1 cellular context compared by ENCODE assay signal in genomic region chr7:43456200-43456599, GRCh38.
TF ChIP-seq lines count a peak whose summit lies in the region.

No MANE protein-coding gene starts in this region.

TF ChIP-seq in HepG2, 621 proteins besides CTCF, POLR2A, EP300 and RAD21 (continued from another document and continues in another):
- TF ChIP-seq ZNF574 (CRISPR knock-in tag; IDR thresholded peaks at IDR 0.05) (peak; percentile 44; the same call in 1 of the 2 replicates), THAP11 (CRISPR knock-in tag; IDR thresholded peaks at IDR 0.05) (no peak), GFI1 (CRISPR knock-in tag; IDR thresholded peaks at IDR 0.05; ENCODE audit: borderline replicate concordance) (no peak), ZNF550 (CRISPR knock-in tag; IDR thresholded peaks at IDR 0.05; ENCODE audit: borderline replicate concordance) (no peak), ZNF629 (CRISPR knock-in tag; conservative IDR thresholded peaks at IDR 0.05) (no peak), STAG1 (CRISPR knock-in tag; IDR thresholded peaks at IDR 0.05) (peak; percentile 89), CENPT (CRISPR knock-in tag; IDR thresholded peaks at IDR 0.05; ENCODE audit: low read depth) (no peak), ZNF687 (CRISPR knock-in tag; IDR thresholded peaks at IDR 0.05) (peak; percentile 73), MEIS1 (CRISPR knock-in tag; IDR thresholded peaks at IDR 0.05; ENCODE audit: borderline replicate concordance) (no peak), ZNF570 (CRISPR knock-in tag; IDR thresholded peaks at IDR 0.05; ENCODE audit: borderline replicate concordance) (no peak), GTF3A (CRISPR knock-in tag; conservative IDR thresholded peaks at IDR 0.05) (no peak), NFKB2 (CRISPR knock-in tag; IDR thresholded peaks at IDR 0.05; ENCODE audit: borderline replicate concordance) (peak; percentile 56; the same call in 1 of the 2 replicates), RFXAP (CRISPR knock-in tag; IDR thresholded peaks at IDR 0.05; ENCODE audit: borderline replicate concordance) (peak; percentile 34; the same call in 1 of the 2 replicates), ZNF639 (CRISPR knock-in tag; conservative IDR thresholded peaks at IDR 0.05) (no peak), MIER2 (CRISPR knock-in tag; IDR thresholded peaks at IDR 0.05) (no peak), PATZ1 (CRISPR knock-in tag; IDR thresholded peaks at IDR 0.05) (no peak), HDAC1 (CRISPR knock-in tag; IDR thresholded peaks at IDR 0.05) (no peak), ZSCAN22 (CRISPR knock-in tag; IDR thresholded peaks at IDR 0.05) (0 out of 2 replicates have a peak, but pooled peaks have one; percentile 51), IRF2 (CRISPR knock-in tag; IDR thresholded peaks at IDR 0.05) (0 out of 2 replicates have a peak, but pooled peaks have one; percentile 25), DPF2 (CRISPR knock-in tag; IDR thresholded peaks at IDR 0.05; ENCODE audit: borderline replicate concordance, low read depth) (no peak), ZNF800 (CRISPR knock-in tag; IDR thresholded peaks at IDR 0.05) (0 out of 2 replicates have a peak, but pooled peaks have one; percentile 35), HIVEP1 (CRISPR knock-in tag; IDR thresholded peaks at IDR 0.05) (no peak), CHD4 (IDR thresholded peaks at IDR 0.05; ENCODE audit: borderline replicate concordance, low read length) (no peak), MXD1 (CRISPR knock-in tag; IDR thresholded peaks at IDR 0.05) (no peak), ZNF230 (CRISPR knock-in tag; IDR thresholded peaks at IDR 0.05) (no peak), GATAD2A (CRISPR knock-in tag; IDR thresholded peaks at IDR 0.05) (peak; percentile 21; the same call in 1 of the 2 replicates), MXD4 (CRISPR knock-in tag; IDR thresholded peaks at IDR 0.05) (peak; percentile 60; the same call in 1 of the 2 replicates), HDAC2 (CRISPR knock-in tag; IDR thresholded peaks at IDR 0.05) (0 out of 2 replicates have a peak, but pooled peaks have one; percentile 28), REPIN1 (CRISPR knock-in tag; IDR thresholded peaks at IDR 0.05; ENCODE audit: borderline replicate concordance, low read depth) (0 out of 2 replicates have a peak, but pooled peaks have one; percentile 23), ELF3 (CRISPR knock-in tag; IDR thresholded peaks at IDR 0.05) (0 out of 2 replicates have a peak, but pooled peaks have one; percentile 20), ZNF777 (CRISPR knock-in tag; IDR thresholded peaks at IDR 0.05) (peak; percentile 80), HOXA3 (CRISPR knock-in tag; IDR thresholded peaks at IDR 0.05) (peak; percentile 44; the same call in 1 of the 2 replicates), ZNF264 (CRISPR knock-in tag; IDR thresholded peaks at IDR 0.05) (no peak), ETV6 (CRISPR knock-in tag; conservative IDR thresholded peaks at IDR 0.05) (no peak), HMG20A (CRISPR knock-in tag; IDR thresholded peaks at IDR 0.05; ENCODE audit: borderline replicate concordance) (no peak), ZNF101 (CRISPR knock-in tag; IDR thresholded peaks at IDR 0.05; ENCODE audit: borderline replicate concordance, low read depth) (no peak), ZNF674 (CRISPR knock-in tag; IDR thresholded peaks at IDR 0.05; ENCODE audit: low read depth) (no peak), PRDM10 (CRISPR knock-in tag; IDR thresholded peaks at IDR 0.05; ENCODE audit: low read depth) (no peak), ZNF280D (CRISPR knock-in tag; IDR thresholded peaks at IDR 0.05) (no peak), ARID2 (CRISPR knock-in tag; IDR thresholded peaks at IDR 0.05; ENCODE audit: borderline replicate concordance) (no peak), SRF (IDR thresholded peaks at IDR 0.05; ENCODE audit: low read depth, low read length) (no peak), ARHGAP35 (CRISPR knock-in tag; IDR thresholded peaks at IDR 0.05; ENCODE audit: borderline replicate concordance) (no peak; the same call in 1 of the 2 replicates), HHEX (CRISPR knock-in tag; IDR thresholded peaks at IDR 0.05) (no peak), FOXC1 (CRISPR knock-in tag; IDR thresholded peaks at IDR 0.05; ENCODE audit: borderline replicate concordance) (peak; percentile 51; the same call in 1 of the 2 replicates), ZBTB20 (CRISPR knock-in tag; IDR thresholded peaks at IDR 0.05; ENCODE audit: borderline replicate concordance, low read depth) (no peak)
